23 cellular contexts compared by ENCODE assay signal in the genomic region with DNA sequence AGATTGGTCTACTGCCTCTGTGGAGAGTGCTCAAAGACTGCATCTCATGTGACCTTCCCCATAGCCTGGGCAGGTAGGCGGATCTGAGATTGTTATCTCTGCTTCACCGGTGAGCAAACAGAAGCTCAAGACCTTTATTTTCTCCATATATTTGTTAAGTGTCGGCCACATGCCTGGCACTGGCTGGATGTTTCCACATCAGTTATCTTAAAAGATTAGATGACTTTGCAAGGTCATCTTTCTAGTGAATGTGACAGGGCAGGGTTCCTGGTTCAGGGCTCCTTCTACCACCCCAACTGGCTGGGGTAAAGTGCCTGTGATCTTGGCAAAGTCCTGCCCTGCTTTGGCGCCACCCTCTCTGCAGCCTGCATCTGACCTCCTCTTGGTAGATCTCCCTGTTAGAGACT.
DNase-seq lines count a peak whose midpoint lies in the region; ATAC-seq and TF ChIP-seq lines count a peak whose summit lies in the region.
"Had no signal": no experiment of that assay in that cellular context is flagged by ENCODE, and none has a peak within 500 bp of the region (broad histone marks: within the 10 kb centered on the region; RNA-seq: fewer than 3 reads in every experiment).

No MANE protein-coding gene starts in this region.

- H3K27me3 ChIP-seq in colonic mucosa = no peaks in the 10 kb centered on the region
- H3K27me3 ChIP-seq: BE2C, esophagus muscularis mucosa, upper lobe of right lung had no signal

- CTCF ChIA-PET in activated CD8-positive, alpha-beta memory T cell treated with anti-CD3 and anti-CD28 coated beads, Interleukin-2, amount 10 ng/mL, durations not matched to agents 7 days and 5 days (lab: Charles Lee) = no interaction called here

- H3K27me3 Mint-ChIP-seq in activated CD8-positive, alpha-beta memory T cell treated with anti-CD3 and anti-CD28 coated beads, Interleukin-2, amount 10 ng/mL, durations not matched to agents 7 days and 5 days = peaks cover 20% of the 10 kb centered on the region
- H3K27me3 Mint-ChIP-seq: activated naive CD8-positive, alpha-beta T cell; activated T-helper 17 cell treated with anti-CD3 and anti-CD28 coated beads, Interleukin-2, amount 50 U/mL, for 72 hours had no signal

- peaks cover 4% of the 10 kb centered on the region for H3K4me1 ChIP-seq in colonic mucosa
- H3K4me1 ChIP-seq: BE2C, upper lobe of right lung had no signal

- intact Hi-C loops in colonic mucosa (cut with DNase I) = no loop called here

- H3K9ac ChIP-seq in colonic mucosa (ENCODE audit: low read depth in 2 of 2, low read length in 2 of 2) = no peak overlapping the region
- H3K9ac ChIP-seq: GM23248 had no signal

- H3K27ac ChIP-seq in colonic mucosa = no peak overlapping the region
- H3K27ac ChIP-seq: esophagus muscularis mucosa, GM23248, upper lobe of right lung had no signal

- H3K4me3 Mint-ChIP-seq in activated CD8-positive, alpha-beta memory T cell treated with anti-CD3 and anti-CD28 coated beads, Interleukin-2, amount 10 ng/mL, durations not matched to agents 7 days and 5 days = no peak overlapping the region
- H3K4me3 Mint-ChIP-seq: activated naive CD8-positive, alpha-beta T cell; activated T-helper 17 cell treated with anti-CD3 and anti-CD28 coated beads, Interleukin-2, amount 50 U/mL, for 72 hours; HFFc6; mesothelial cell of epicardium; nephron had no signal

- no peaks in the 10 kb centered on the region for H3K36me3 Mint-ChIP-seq in activated CD8-positive, alpha-beta memory T cell treated with anti-CD3 and anti-CD28 coated beads, Interleukin-2, amount 10 ng/mL, durations not matched to agents 7 days and 5 days
- H3K36me3 Mint-ChIP-seq: activated naive CD8-positive, alpha-beta T cell; mesothelial cell of epicardium had no signal

- no peak for TF ChIP-seq CTCF in colonic mucosa (IDR thresholded peaks at IDR 0.05)

- H3K36me3 ChIP-seq in colonic mucosa = no peaks in the 10 kb centered on the region
- H3K36me3 ChIP-seq: BE2C, upper lobe of right lung had no signal

- DNase-seq in NCI-H510A treated with DMSO at 0.1 percent for 48 hours (lab: John Stamatoyannopoulos, UW) (peak; percentile 16), NCI-H510A (lab: John Stamatoyannopoulos, UW) (no peak), NCI-H2196 (lab: John Stamatoyannopoulos, UW; ENCODE audit: unreplicated experiment) (peak; percentile 35), colonic mucosa (peak; percentile 60), mucosa of gallbladder (ENCODE audit: low spot score) (peak; percentile 89)
- DNase-seq in activated CD8-positive, alpha-beta memory T cell treated with anti-CD3 and anti-CD28 coated beads, Interleukin-2, amount 10 ng/mL, durations not matched to agents 7 days and 5 days = no peak
- DNase-seq: activated CD4-positive, alpha-beta T cell treated with anti-CD3 and anti-CD28 coated beads for 48 hours; BE2C; effector CD8-positive, alpha-beta T cell; GM23248; HFFc6; kidney; NCI-H2081 treated with DMSO at 0.1 percent for 48 hours; SHP77 treated with DMSO at 0.1 percent for 48 hours; T-helper 1 cell; upper lobe of right lung had no signal

- H3K9me3 ChIP-seq in colonic mucosa = no peaks in the 10 kb centered on the region
- H3K9me3 ChIP-seq: BE2C, esophagus muscularis mucosa, upper lobe of right lung had no signal

- no peak overlapping the region for H3K4me3 ChIP-seq in colonic mucosa
- H3K4me3 ChIP-seq: esophagus muscularis mucosa, GM23248, upper lobe of right lung had no signal

- H3K9me3 Mint-ChIP-seq in activated CD8-positive, alpha-beta memory T cell treated with anti-CD3 and anti-CD28 coated beads, Interleukin-2, amount 10 ng/mL, durations not matched to agents 7 days and 5 days (ENCODE audit: low read depth) = no peaks in the 10 kb centered on the region
- H3K9me3 Mint-ChIP-seq: activated T-helper 17 cell treated with anti-CD3 and anti-CD28 coated beads, Interleukin-2, amount 50 U/mL, for 72 hours; HFFc6; mesothelial cell of epicardium; nephron had no signal

- no peaks in the 10 kb centered on the region for H3K4me1 Mint-ChIP-seq in activated CD8-positive, alpha-beta memory T cell treated with anti-CD3 and anti-CD28 coated beads, Interleukin-2, amount 10 ng/mL, durations not matched to agents 7 days and 5 days
- H3K4me1 Mint-ChIP-seq: activated T-helper 17 cell treated with anti-CD3 and anti-CD28 coated beads, Interleukin-2, amount 50 U/mL, for 72 hours had no signal

- H3K27ac Mint-ChIP-seq in activated CD8-positive, alpha-beta memory T cell treated with anti-CD3 and anti-CD28 coated beads, Interleukin-2, amount 10 ng/mL, durations not matched to agents 7 days and 5 days = no peak overlapping the region
- H3K27ac Mint-ChIP-seq: activated naive CD8-positive, alpha-beta T cell; activated T-helper 17 cell treated with anti-CD3 and anti-CD28 coated beads, Interleukin-2, amount 50 U/mL, for 72 hours; HFFc6; mesothelial cell of epicardium; nephron had no signal

- no peak for ATAC-seq in HG03025 (IDR thresholded peaks at IDR 0.05; ENCODE audit: low FRiP score, unreplicated experiment)
- no peak for ATAC-seq in GM21367 (IDR thresholded peaks at IDR 0.05; ENCODE audit: unreplicated experiment)
- ATAC-seq in activated CD8-positive, alpha-beta memory T cell treated with anti-CD3 and anti-CD28 coated beads, Interleukin-2, amount 10 ng/mL, durations not matched to agents 7 days and 5 days = no peak
- ATAC-seq: activated T-helper 17 cell treated with anti-CD3 and anti-CD28 coated beads, Interleukin-2, amount 50 U/mL, for 72 hours; upper lobe of right lung had no signal

Comparison
In these comparisons a context has a peak if more than half of its experiments do, and no peak if none do; other contexts are left out.
1. DNase-seq: peak in NCI-H510A treated with DMSO at 0.1 percent for 48 hours (single experiment), NCI-H2196 (single experiment), colonic mucosa (single experiment) and mucosa of gallbladder (single experiment); none in NCI-H510A (single experiment) and activated CD8-positive, alpha-beta memory T cell treated with anti-CD3 and anti-CD28 coated beads, Interleukin-2, amount 10 ng/mL, durations not matched to agents 7 days and 5 days (single experiment).